Comparison of ENCODE assay signal across 27 cellular contexts in genomic region chr10:82980321-82980720, GRCh38.
"Had no signal": no experiment of that assay in that cellular context is flagged by ENCODE, and none has a peak within 500 bp of the region (broad histone marks: within the 10 kb centered on the region; RNA-seq: fewer than 3 reads in every experiment).

No MANE protein-coding gene starts in this region.

- H3K4me2 ChIP-seq: hepatocyte had no signal

- H3K27me3 Mint-ChIP-seq: activated B cell treated with CpG ODN at 0.5 μM for 24 hours; activated CD4-positive, alpha-beta memory T cell treated with anti-CD3 and anti-CD28 coated beads, Interleukin-2, amount 10 ng/mL, durations not matched to agents 7 days and 5 days; activated naive CD8-positive, alpha-beta T cell treated with anti-CD3 and anti-CD28 coated beads, Interleukin-2, amount 10 ng/mL, durations not matched to agents 7 days and 5 days; dendritic cell treated with granulocyte-macrophage colony-stimulating factor and Interleukin-4, amounts not matched to agents 40 ng/mL and 50 ng/mL, for 4 days; naive thymus-derived CD8-positive, alpha-beta T cell; progenitor cell of endocrine pancreas had no signal

- H3K27ac ChIP-seq: body of pancreas, hepatocyte, lower lobe of right lung, sigmoid colon, spleen, upper lobe of left lung had no signal

- H3K4me1 Mint-ChIP-seq: activated B cell treated with CpG ODN at 0.5 μM for 24 hours; activated CD4-positive, alpha-beta memory T cell treated with anti-CD3 and anti-CD28 coated beads, Interleukin-2, amount 10 ng/mL, durations not matched to agents 7 days and 5 days; activated naive CD8-positive, alpha-beta T cell treated with anti-CD3 and anti-CD28 coated beads, Interleukin-2, amount 10 ng/mL, durations not matched to agents 7 days and 5 days; immature natural killer cell; naive thymus-derived CD8-positive, alpha-beta T cell had no signal

- H3K4me1 ChIP-seq: body of pancreas, lower lobe of right lung, spleen, upper lobe of left lung had no signal

- H3K9me3 Mint-ChIP-seq: activated naive CD8-positive, alpha-beta T cell treated with anti-CD3 and anti-CD28 coated beads, Interleukin-2, amount 10 ng/mL, durations not matched to agents 7 days and 5 days; dendritic cell treated with granulocyte-macrophage colony-stimulating factor and Interleukin-4, amounts not matched to agents 40 ng/mL and 50 ng/mL, for 4 days; mesothelial cell of epicardium; T-helper 1 cell treated with Interleukin-12 subunit alpha and Interleukin-12 subunit beta and Interleukin-4 antibody, amounts not matched to agents 30 μg/mL and 1 μg/mL, for 36 hours had no signal

- ATAC-seq: activated T-cell treated with anti-CD3 and anti-CD28 coated beads, Interleukin-2, amount 50 U/mL, for 72 hours; body of pancreas; left lobe of liver; lower lobe of right lung; naive thymus-derived CD8-positive, alpha-beta T cell had no signal

- H3K4me3 Mint-ChIP-seq: activated B cell treated with CpG ODN at 0.5 μM for 24 hours; activated CD4-positive, alpha-beta memory T cell treated with anti-CD3 and anti-CD28 coated beads, Interleukin-2, amount 10 ng/mL, durations not matched to agents 7 days and 5 days; activated naive CD4-positive, alpha-beta T cell treated with anti-CD3 and anti-CD28 coated beads for 36 hours; activated naive CD8-positive, alpha-beta T cell treated with anti-CD3 and anti-CD28 coated beads, Interleukin-2, amount 10 ng/mL, durations not matched to agents 7 days and 5 days; activated T-cell treated with anti-CD3 and anti-CD28 coated beads, Interleukin-2, amount 50 U/mL, for 72 hours; dendritic cell treated with granulocyte-macrophage colony-stimulating factor and Interleukin-4, amounts not matched to agents 40 ng/mL and 50 ng/mL, for 4 days; immature natural killer cell; mesothelial cell of epicardium; naive thymus-derived CD8-positive, alpha-beta T cell; T-helper 1 cell treated with Interleukin-12 subunit alpha and Interleukin-12 subunit beta and Interleukin-4 antibody, amounts not matched to agents 30 μg/mL and 1 μg/mL, for 36 hours had no signal

- H3K36me3 ChIP-seq: lower lobe of right lung, sigmoid colon, spleen, upper lobe of left lung had no signal

- H2AFZ ChIP-seq: hepatocyte had no signal

- H3K27me3 ChIP-seq: body of pancreas, hepatocyte, sigmoid colon, spleen, upper lobe of left lung had no signal

- DNase-seq: activated B cell treated with CpG ODN at 0.5 μM for 24 hours; activated CD4-positive, alpha-beta memory T cell treated with anti-CD3 and anti-CD28 coated beads, Interleukin-2, amount 10 ng/mL, durations not matched to agents 7 days and 5 days; activated CD4-positive, alpha-beta T cell treated with anti-CD3 and anti-CD28 coated beads for 48 hours; activated effector memory CD4-positive, alpha-beta T cell treated with Interleukin-2 at 50 U/mL for 16 hours; activated naive CD4-positive, alpha-beta T cell treated with anti-CD3 and anti-CD28 coated beads for 36 hours; activated naive CD8-positive, alpha-beta T cell treated with anti-CD3 and anti-CD28 coated beads, Interleukin-2, amount 10 ng/mL, durations not matched to agents 7 days and 5 days; activated T-cell treated with anti-CD3 and anti-CD28 coated beads, Interleukin-2, amount 50 U/mL, for 72 hours; amniotic stem cell; body of pancreas; effector CD8-positive, alpha-beta T cell; erythroblast; immature natural killer cell; lower lobe of right lung; naive thymus-derived CD8-positive, alpha-beta T cell; retina; sigmoid colon; spleen; stimulated activated CD4-positive, alpha-beta T cell treated with anti-CD3 and anti-CD28 coated beads, Interleukin-4, amount 100 ng/mL, for 1 hour; stimulated activated naive CD4-positive, alpha-beta T cell treated with Interleukin-2 at 50 U/mL for 16 hours; T1000; upper lobe of left lung had no signal

- H3K4me3 ChIP-seq: body of pancreas, hepatocyte, lower lobe of right lung, sigmoid colon, spleen, upper lobe of left lung had no signal

- H3K79me2 ChIP-seq: hepatocyte had no signal

- H3K36me3 Mint-ChIP-seq: activated naive CD8-positive, alpha-beta T cell treated with anti-CD3 and anti-CD28 coated beads, Interleukin-2, amount 10 ng/mL, durations not matched to agents 7 days and 5 days; immature natural killer cell; mesothelial cell of epicardium; naive thymus-derived CD8-positive, alpha-beta T cell had no signal

- H3K27ac Mint-ChIP-seq: activated B cell treated with CpG ODN at 0.5 μM for 24 hours; activated CD4-positive, alpha-beta memory T cell treated with anti-CD3 and anti-CD28 coated beads, Interleukin-2, amount 10 ng/mL, durations not matched to agents 7 days and 5 days; activated naive CD4-positive, alpha-beta T cell treated with anti-CD3 and anti-CD28 coated beads for 36 hours; activated naive CD8-positive, alpha-beta T cell treated with anti-CD3 and anti-CD28 coated beads, Interleukin-2, amount 10 ng/mL, durations not matched to agents 7 days and 5 days; activated T-cell treated with anti-CD3 and anti-CD28 coated beads, Interleukin-2, amount 50 U/mL, for 72 hours; dendritic cell treated with granulocyte-macrophage colony-stimulating factor and Interleukin-4, amounts not matched to agents 40 ng/mL and 50 ng/mL, for 4 days; immature natural killer cell; mesothelial cell of epicardium; naive thymus-derived CD8-positive, alpha-beta T cell; progenitor cell of endocrine pancreas; T-helper 1 cell treated with Interleukin-12 subunit alpha and Interleukin-12 subunit beta and Interleukin-4 antibody, amounts not matched to agents 30 μg/mL and 1 μg/mL, for 36 hours had no signal

- H3K9me3 ChIP-seq: body of pancreas, lower lobe of right lung, sigmoid colon, spleen, upper lobe of left lung had no signal
